ENCODE assay signal across 20 cellular contexts in the genomic region with DNA sequence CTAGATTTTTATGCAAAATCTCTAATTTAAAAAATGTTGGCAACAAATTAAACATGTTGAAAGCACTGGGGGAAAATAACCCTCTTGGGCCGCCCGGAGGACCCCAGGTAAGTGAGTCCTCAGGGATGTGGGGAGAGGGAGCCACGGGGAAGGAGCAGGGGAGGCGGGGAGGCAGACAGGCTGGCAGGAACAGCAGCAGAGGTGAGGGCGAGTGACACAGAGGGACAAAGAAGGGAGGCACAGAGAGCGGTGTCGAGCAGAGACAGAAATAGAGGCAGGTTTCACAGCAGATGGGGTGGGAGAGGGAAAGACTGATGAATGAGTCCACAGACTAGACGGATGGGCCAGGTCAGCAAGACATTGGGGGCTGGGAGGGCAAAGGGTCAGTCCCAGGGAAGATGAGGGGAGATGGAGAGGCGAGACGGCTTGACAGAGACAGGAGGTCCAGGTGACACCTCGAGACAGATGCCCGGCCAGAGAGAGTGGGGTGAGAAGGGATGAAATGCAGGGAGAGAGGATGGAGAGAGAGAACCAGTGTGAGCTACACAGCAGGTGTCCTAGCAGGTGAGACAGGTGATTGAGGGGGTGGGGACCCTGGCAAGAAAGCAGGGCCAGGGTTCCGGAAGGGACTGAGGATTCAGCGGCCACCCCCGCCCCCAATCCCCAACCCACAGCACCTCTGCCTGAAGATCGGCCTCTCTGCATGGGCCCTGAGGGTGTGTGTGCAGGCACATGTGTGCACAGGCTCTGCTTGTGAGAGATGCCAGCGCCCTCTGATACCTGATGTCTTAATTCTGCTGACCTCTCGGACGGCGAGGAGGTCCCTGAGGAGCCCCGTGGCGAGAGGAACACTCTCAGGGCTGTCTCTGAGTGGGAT. TPM values are rescaled to one million over a fixed set of nuclear protein-coding genes. Genes with fewer than 3 reads are reported as not detected.
DNase-seq lines count a peak whose midpoint lies in the region; TF ChIP-seq lines count a peak whose summit lies in the region.
"Had no signal": no experiment of that assay in that cellular context is flagged by ENCODE, and none has a peak within 500 bp of the region (broad histone marks: within the 10 kb centered on the region; RNA-seq: fewer than 3 reads in every experiment).

No MANE protein-coding gene starts in this region.

- TF ChIP-seq CTCF in glutamatergic neuron (IDR thresholded peaks at IDR 0.05; ENCODE audit: partially characterized antibody, unreplicated experiment) (no peak), neural progenitor cell (IDR thresholded peaks at IDR 0.05) (no peak), hepatocyte (IDR thresholded peaks at IDR 0.05; ENCODE audit: poor library complexity) (no peak)

- 57% methylated on average over 21 of the region's 22 CpGs for WGBS in hepatocyte (ENCODE audit: low lambda C conversion rate, missing lambda C conversion rate)

- H3K36me3 ChIP-seq in H7 (replicated peaks; ENCODE audit: control insufficient read depth, insufficient read depth, low read length) (no peaks in the 10 kb centered on the region), neural progenitor cell (no peaks in the 10 kb centered on the region), hepatocyte (replicated peaks; ENCODE audit: insufficient read depth, low read depth) (no peaks in the 10 kb centered on the region)
- H3K36me3 ChIP-seq: BE2C had no signal

- H3K4me3 ChIP-seq in H7 (ENCODE audit: insufficient read depth, low read depth, low read length) (no peak overlapping the region), neural progenitor cell (no peak overlapping the region), hepatocyte (no peak overlapping the region)
- H3K4me3 ChIP-seq: SK-N-MC had no signal

- no peaks in the 10 kb centered on the region for H3K9me2 ChIP-seq in hepatocyte (replicated peaks; ENCODE audit: insufficient read depth)

- peak overlapping the region; percentile 40 for H3K27ac ChIP-seq in angular gyrus (ENCODE audit: low read depth, low read length)
- H3K27ac ChIP-seq in neural progenitor cell: no peak overlapping the region
- no peak overlapping the region for H3K27ac ChIP-seq in hepatocyte
- H3K27ac ChIP-seq: SK-N-MC had no signal

- H3K9ac ChIP-seq in neural progenitor cell: no peak overlapping the region

- H3K4me2 ChIP-seq in neural progenitor cell: peak overlapping the region; percentile 77
- H3K4me2 ChIP-seq in hepatocyte: no peak overlapping the region

- H3K9me3 ChIP-seq in neural progenitor cell (ENCODE audit: low read depth) (no peaks in the 10 kb centered on the region), hepatocyte (ENCODE audit: low read depth) (no peaks in the 10 kb centered on the region)
- H3K9me3 ChIP-seq: BE2C had no signal

- H3K4me1 ChIP-seq in neural progenitor cell: peaks cover 14% of the 10 kb centered on the region
- H3K4me1 ChIP-seq in hepatocyte (ENCODE audit: insufficient read depth): no peaks in the 10 kb centered on the region
- H3K4me1 ChIP-seq: BE2C had no signal

- H3K9me3 Mint-ChIP-seq in glutamatergic neuron (ENCODE audit: unreplicated experiment) (peaks cover 8% of the 10 kb centered on the region), neural progenitor cell (no peaks in the 10 kb centered on the region)
- H3K9me3 Mint-ChIP-seq: CD8-positive, alpha-beta T cell had no signal

- H2AFZ ChIP-seq in neural progenitor cell (replicated peaks) (no peak overlapping the region), hepatocyte (no peak overlapping the region)

- H3K36me3 Mint-ChIP-seq in glutamatergic neuron (ENCODE audit: unreplicated experiment) (no peaks in the 10 kb centered on the region), neural progenitor cell (peaks cover 4% of the 10 kb centered on the region)
- H3K36me3 Mint-ChIP-seq: CD8-positive, alpha-beta T cell had no signal

- H3K79me2 ChIP-seq in neural progenitor cell (ENCODE audit: low read depth) (peaks cover 4% of the 10 kb centered on the region), hepatocyte (no peaks in the 10 kb centered on the region)

- H3K27ac Mint-ChIP-seq in glutamatergic neuron (ENCODE audit: unreplicated experiment): peak overlapping the region; percentile 76
- no peak overlapping the region for H3K27ac Mint-ChIP-seq in neural progenitor cell
- H3K27ac Mint-ChIP-seq: CD8-positive, alpha-beta T cell; H9 had no signal

- H3K27me3 ChIP-seq in H7 (ENCODE audit: control insufficient read depth, insufficient read depth, low read length) (peaks cover 47% of the 10 kb centered on the region), neural progenitor cell (peaks cover 99% of the 10 kb centered on the region), hepatocyte (peaks cover 51% of the 10 kb centered on the region)

- H3K4me1 Mint-ChIP-seq in glutamatergic neuron (ENCODE audit: low read depth, unreplicated experiment) (peaks cover 23% of the 10 kb centered on the region), neural progenitor cell (peaks cover 66% of the 10 kb centered on the region)

- peaks cover 72% of the 10 kb centered on the region for H4K20me1 ChIP-seq in neural progenitor cell (ENCODE audit: low read depth)
- no peaks in the 10 kb centered on the region for H4K20me1 ChIP-seq in hepatocyte (ENCODE audit: insufficient read depth, poor library complexity, severe bottlenecking)

- H3K27me3 Mint-ChIP-seq in glutamatergic neuron (ENCODE audit: unreplicated experiment): peaks cover 11% of the 10 kb centered on the region
- peaks cover 8% of the 10 kb centered on the region for H3K27me3 Mint-ChIP-seq in neural progenitor cell (ENCODE audit: insufficient read depth, low read depth)

- H3K4me3 Mint-ChIP-seq in glutamatergic neuron (ENCODE audit: unreplicated experiment): peak overlapping the region; percentile 63
- peak overlapping the region; percentile 25 for H3K4me3 Mint-ChIP-seq in neural progenitor cell
- H3K4me3 Mint-ChIP-seq: CD8-positive, alpha-beta T cell had no signal

- H3F3A ChIP-seq in neural progenitor cell (ENCODE audit: low read depth): no peaks in the 10 kb centered on the region

- DNase-seq in H7: peak; percentile 67
- no peak for DNase-seq in glutamatergic neuron
- no peak for DNase-seq in neural progenitor cell (ENCODE audit: low spot score)
- no peak for DNase-seq in hepatocyte (ENCODE audit: low spot score)
- DNase-seq in NCI-H446 (lab: John Stamatoyannopoulos, UW): no peak
- DNase-seq in activated CD4-positive, alpha-beta T cell treated with anti-CD3 and anti-CD28 coated beads for 48 hours: no peak
- no peak for DNase-seq in CD1c-positive myeloid dendritic cell (ENCODE audit: extremely low spot score)
- DNase-seq: BE2C; CD8-positive, alpha-beta T cell; DMS79; H9; NCI-H1436; NCI-H2029; NCI-H2171 treated with DMSO at 0.1 percent for 48 hours; NCI-H774; Right ventricle myocardium superior had no signal

RNA-seq across cellular contexts. Expression of gene LRRC4B, which starts 3.8 kb away (rescaled TPM):
- total RNA-seq in H7 (2014; rRNA removed; shearing (Covaris generic)): 2.4 and 3.5 TPM in 2 replicates
- total RNA-seq in glutamatergic neuron (ENCODE audit: unreplicated experiment) (28.5 TPM), neural progenitor cell (ENCODE audit: low replicate concordance) (12.0 and 54.6 TPM in 2 replicates), hepatocyte (6.0 and 7.7 TPM in 2 replicates)
- polyA plus RNA-seq in hepatocyte: 1.8 and 2.1 TPM in 2 replicates
- total RNA-seq: CD8-positive, alpha-beta T cell had no signal
- polyA plus RNA-seq: AG04450 had no signal

RNA-seq across cellular contexts. Expression of gene ASPDH, which starts 50.8 kb away (rescaled TPM):
- not detected in 2 replicates for total RNA-seq in H7 (2014; rRNA removed; shearing (Covaris generic))
- total RNA-seq in glutamatergic neuron (ENCODE audit: unreplicated experiment): not detected
- total RNA-seq in neural progenitor cell (ENCODE audit: low replicate concordance): not detected in 2 replicates
- total RNA-seq in hepatocyte: 9.0 and 9.2 TPM in 2 replicates
- polyA plus RNA-seq in hepatocyte: 5.2 and 7.4 TPM in 2 replicates
- total RNA-seq: CD8-positive, alpha-beta T cell; H9; NCI-H460; Right ventricle myocardium superior had no signal
- polyA plus RNA-seq: AG04450 had no signal

RNA-seq across cellular contexts. Expression of gene JOSD2, which starts 53.5 kb away (rescaled TPM):
- total RNA-seq in H7 (2014; rRNA removed; shearing (Covaris generic)): 4.7 and 4.9 TPM in 2 replicates
- 19.1 TPM for total RNA-seq in glutamatergic neuron (ENCODE audit: unreplicated experiment)
- 1.7 and 2.4 TPM in 2 replicates for total RNA-seq in neural progenitor cell (ENCODE audit: low replicate concordance)
- total RNA-seq in hepatocyte: 19.0 and 28.1 TPM in 2 replicates
- polyA plus RNA-seq in hepatocyte: 81.8 and 82.9 TPM in 2 replicates
